In genomic region chr3:18559323-18559972, GRCh38 we compare ENCODE assay signal across 1 cellular context.
TF ChIP-seq lines count a peak whose summit lies in the region.

No MANE protein-coding gene starts in this region.

TF ChIP-seq in SK-N-SH treated with all-trans-retinoic acid at 6 μM for 48 hours, 23 proteins besides CTCF, POLR2A, EP300 and RAD21 (continued from another document):
- TF ChIP-seq CSRNP3 (CRISPR knock-in tag; IDR thresholded peaks at IDR 0.05) (no peak), OSR1 (CRISPR knock-in tag; IDR thresholded peaks at IDR 0.05) (no peak), ZFP3 (CRISPR knock-in tag; IDR thresholded peaks at IDR 0.05) (no peak), ZFP30 (CRISPR knock-in tag; IDR thresholded peaks at IDR 0.05) (no peak), ISL1 (CRISPR knock-in tag; IDR thresholded peaks at IDR 0.05) (no peak), TCF4 (CRISPR knock-in tag; IDR thresholded peaks at IDR 0.05; ENCODE audit: borderline replicate concordance) (no peak), POU6F1 (CRISPR knock-in tag; IDR thresholded peaks at IDR 0.05; ENCODE audit: borderline replicate concordance, low read depth) (no peak), TOX (CRISPR knock-in tag; IDR thresholded peaks at IDR 0.05; ENCODE audit: borderline replicate concordance) (no peak), GLIS3 (CRISPR knock-in tag; IDR thresholded peaks at IDR 0.05) (no peak), ZNF565 (CRISPR knock-in tag; conservative IDR thresholded peaks at IDR 0.05; ENCODE audit: low read depth) (no peak), CSDC2 (CRISPR knock-in tag; IDR thresholded peaks at IDR 0.05) (no peak), BACH2 (CRISPR knock-in tag; IDR thresholded peaks at IDR 0.05; ENCODE audit: borderline replicate concordance) (no peak), ZNF70 (CRISPR knock-in tag; IDR thresholded peaks at IDR 0.05) (no peak), ESRRG (CRISPR knock-in tag; IDR thresholded peaks at IDR 0.05) (no peak)
- TF ChIP-seq, protein P1, sequence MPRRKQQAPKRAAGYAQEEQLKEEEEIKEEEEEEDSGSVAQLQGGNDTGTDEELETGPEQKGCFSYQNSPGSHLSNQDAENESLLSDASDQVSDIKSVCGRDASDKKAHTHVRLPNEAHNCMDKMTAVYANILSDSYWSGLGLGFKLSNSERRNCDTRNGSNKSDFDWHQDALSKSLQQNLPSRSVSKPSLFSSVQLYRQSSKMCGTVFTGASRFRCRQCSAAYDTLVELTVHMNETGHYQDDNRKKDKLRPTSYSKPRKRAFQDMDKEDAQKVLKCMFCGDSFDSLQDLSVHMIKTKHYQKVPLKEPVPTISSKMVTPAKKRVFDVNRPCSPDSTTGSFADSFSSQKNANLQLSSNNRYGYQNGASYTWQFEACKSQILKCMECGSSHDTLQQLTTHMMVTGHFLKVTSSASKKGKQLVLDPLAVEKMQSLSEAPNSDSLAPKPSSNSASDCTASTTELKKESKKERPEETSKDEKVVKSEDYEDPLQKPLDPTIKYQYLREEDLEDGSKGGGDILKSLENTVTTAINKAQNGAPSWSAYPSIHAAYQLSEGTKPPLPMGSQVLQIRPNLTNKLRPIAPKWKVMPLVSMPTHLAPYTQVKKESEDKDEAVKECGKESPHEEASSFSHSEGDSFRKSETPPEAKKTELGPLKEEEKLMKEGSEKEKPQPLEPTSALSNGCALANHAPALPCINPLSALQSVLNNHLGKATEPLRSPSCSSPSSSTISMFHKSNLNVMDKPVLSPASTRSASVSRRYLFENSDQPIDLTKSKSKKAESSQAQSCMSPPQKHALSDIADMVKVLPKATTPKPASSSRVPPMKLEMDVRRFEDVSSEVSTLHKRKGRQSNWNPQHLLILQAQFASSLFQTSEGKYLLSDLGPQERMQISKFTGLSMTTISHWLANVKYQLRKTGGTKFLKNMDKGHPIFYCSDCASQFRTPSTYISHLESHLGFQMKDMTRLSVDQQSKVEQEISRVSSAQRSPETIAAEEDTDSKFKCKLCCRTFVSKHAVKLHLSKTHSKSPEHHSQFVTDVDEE (CRISPR knock-in tag; IDR thresholded peaks at IDR 0.05), result no peak
